In the genomic region with DNA sequence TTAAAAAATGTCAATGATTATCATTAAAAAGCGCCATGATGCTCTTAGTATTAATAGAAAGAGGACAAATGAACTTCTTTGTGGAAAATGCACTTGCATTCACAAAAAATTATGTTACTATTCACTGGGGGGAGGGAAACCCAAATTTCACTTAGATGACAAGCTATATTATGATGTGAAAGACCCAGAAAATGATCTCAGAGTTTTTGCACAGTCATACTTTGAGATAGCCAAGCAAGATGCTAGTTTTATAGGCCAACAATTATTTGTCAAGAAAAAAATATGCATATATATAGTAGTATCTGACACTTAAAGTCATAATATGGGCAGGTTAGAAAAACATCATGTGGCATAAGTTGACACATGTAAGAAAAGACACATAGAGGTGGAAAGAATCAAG, we compare ENCODE assay signal across 26 cellular contexts.
"Had no signal": no experiment of that assay in that cellular context is flagged by ENCODE, and none has a peak within 500 bp of the region (broad histone marks: within the 10 kb centered on the region; RNA-seq: fewer than 3 reads in every experiment).

No MANE protein-coding gene starts in this region.

- ATAC-seq: activated naive CD4-positive, alpha-beta T cell treated with anti-CD3 and anti-CD28 coated beads, Interleukin-2, amount 50 U/mL, for 72 hours; activated T-cell treated with anti-CD3 and anti-CD28 coated beads, Interleukin-2, amount 50 U/mL, for 4 hours; K562 had no signal

- DNase-seq: activated B cell treated with CpG ODN at 0.5 μM for 24 hours; activated CD4-positive, alpha-beta memory T cell treated with anti-CD3 and anti-CD28 coated beads for 36 hours; activated CD4-positive, alpha-beta T cell treated with anti-CD3 and anti-CD28 coated beads, Interleukin-2, amount 10 ng/mL, durations not matched to agents 7 days and 5 days; activated CD8-positive, alpha-beta memory T cell treated with anti-CD3 and anti-CD28 coated beads for 24 hours; activated effector memory CD4-positive, alpha-beta T cell treated with anti-CD3 and anti-CD28 coated beads, Interleukin-2, amount 50 U/mL, for 16 hours; activated naive CD4-positive, alpha-beta T cell treated with Interleukin-2 at 50 U/mL for 16 hours; activated T-cell treated with anti-CD3 and anti-CD28 coated beads, Interleukin-2, amount 50 U/mL, for 4 hours; amygdala; brain microvascular endothelial cell; Karpas-422; MM.1S; NCI-H1105; NCI-H1436 treated with DMSO at 0.1 percent for 48 hours; NCI-H187; NCI-H2081; NCI-H446; NCI-H524; SHP77; T-helper 9 cell had no signal

- H3K9me3 ChIP-seq: SJSA1 had no signal

- H3K36me3 ChIP-seq: cardiac muscle cell had no signal

- H3K27me3 ChIP-seq: brain microvascular endothelial cell, cardiac muscle cell, SJSA1 had no signal

- H3K36me3 Mint-ChIP-seq: activated CD4-positive, alpha-beta memory T cell treated with anti-CD3 and anti-CD28 coated beads for 36 hours; activated naive CD4-positive, alpha-beta T cell treated with anti-CD3 and anti-CD28 coated beads, Interleukin-2, amount 50 U/mL, for 72 hours had no signal

- H3K27ac ChIP-seq: brain microvascular endothelial cell, cardiac muscle cell, SJSA1 had no signal

- H3K4me3 ChIP-seq: cardiac muscle cell, K562, SJSA1 had no signal

- FAIRE-seq: K562, RCC 7860, TTC549 had no signal

- H3K4me3 Mint-ChIP-seq: activated B cell treated with CpG ODN at 0.5 μM for 24 hours; activated CD4-positive, alpha-beta memory T cell treated with anti-CD3 and anti-CD28 coated beads for 36 hours; activated CD4-positive, alpha-beta T cell treated with anti-CD3 and anti-CD28 coated beads, Interleukin-2, amount 10 ng/mL, durations not matched to agents 7 days and 5 days; activated T-cell treated with anti-CD3 and anti-CD28 coated beads, Interleukin-2, amount 50 U/mL, for 4 hours; T-helper 1 cell treated with Interleukin-12 subunit alpha and Interleukin-12 subunit beta and Interleukin-4 antibody, amounts not matched to agents 30 μg/mL and 1 μg/mL, for 36 hours had no signal

- H3K4me1 Mint-ChIP-seq: activated B cell treated with CpG ODN at 0.5 μM for 24 hours; activated CD4-positive, alpha-beta T cell treated with anti-CD3 and anti-CD28 coated beads, Interleukin-2, amount 10 ng/mL, durations not matched to agents 7 days and 5 days had no signal

- H3K27ac Mint-ChIP-seq: activated B cell treated with CpG ODN at 0.5 μM for 24 hours; activated CD4-positive, alpha-beta memory T cell treated with anti-CD3 and anti-CD28 coated beads for 36 hours; activated CD4-positive, alpha-beta T cell treated with anti-CD3 and anti-CD28 coated beads, Interleukin-2, amount 10 ng/mL, durations not matched to agents 7 days and 5 days; activated naive CD4-positive, alpha-beta T cell treated with anti-CD3 and anti-CD28 coated beads, Interleukin-2, amount 50 U/mL, for 72 hours; T-helper 1 cell treated with Interleukin-12 subunit alpha and Interleukin-12 subunit beta and Interleukin-4 antibody, amounts not matched to agents 30 μg/mL and 1 μg/mL, for 36 hours had no signal

- H3K27me3 Mint-ChIP-seq: activated B cell treated with CpG ODN at 0.5 μM for 24 hours; activated CD4-positive, alpha-beta memory T cell treated with anti-CD3 and anti-CD28 coated beads for 36 hours; activated CD4-positive, alpha-beta T cell treated with anti-CD3 and anti-CD28 coated beads, Interleukin-2, amount 10 ng/mL, durations not matched to agents 7 days and 5 days had no signal
